Comparison of ENCODE assay signal across 20 cellular contexts in genomic region chr1:236692722-236693121, GRCh38. TPM values are rescaled to one million over a fixed set of nuclear protein-coding genes. Genes with fewer than 3 reads are reported as not detected.
A peak's percentile ranks its signal among the peaks of the same experiment; 100 is the strongest.
DNase-seq lines count a peak whose midpoint lies in the region; ATAC-seq and TF ChIP-seq lines count a peak whose summit lies in the region.
"Had no signal": no experiment of that assay in that cellular context is flagged by ENCODE, and none has a peak within 500 bp of the region (broad histone marks: within the 10 kb centered on the region; RNA-seq: fewer than 3 reads in every experiment).

No MANE protein-coding gene starts in this region.

- H3K27ac ChIP-seq in heart left ventricle (peak overlapping the region in 10 of 12 donors; percentile 25 to 100 (median 98)), dorsolateral prefrontal cortex (peak overlapping the region in 15 of 59 donors; percentile 13 to 84 (median 37)), skeletal muscle tissue (ENCODE audit: low read depth, low read length) (peak overlapping the region; percentile 99)

- peak overlapping the region in 9 of 12 donors; percentile 29 to 87 (median 69) for H3K4me3 ChIP-seq in heart left ventricle
- peak overlapping the region in 2 of 59 donors; percentile 8 to 25 for H3K4me3 ChIP-seq in dorsolateral prefrontal cortex
- peak overlapping the region in 2 of 3 donors; percentile 67 to 68 for H3K4me3 ChIP-seq in skeletal muscle tissue (ENCODE audit: low read length in 3 of 3)

- no peak for ATAC-seq in heart left ventricle
- ATAC-seq in Right ventricle myocardium superior (ENCODE audit: poor library complexity) = no peak
- ATAC-seq: HCT116 had no signal

- peak overlapping the region in 2 of 3 donors; percentile 47 to 81 for H3K9ac ChIP-seq in skeletal muscle tissue (ENCODE audit: low read depth in 1 of 3, low read length in 3 of 3)

- no peaks in the 10 kb centered on the region for H3K36me3 ChIP-seq in heart left ventricle
- peaks cover 0 to 8% (median 0%) of the 10 kb centered on the region in 3 donors for H3K36me3 ChIP-seq in skeletal muscle tissue (ENCODE audit: control insufficient read depth in 3 of 3, insufficient read depth in 3 of 3, low read length in 3 of 3)
- H3K36me3 ChIP-seq: BE2C had no signal

- TF ChIP-seq CTCF in heart left ventricle (IDR thresholded peaks at IDR 0.05) = no peak
- no peak for TF ChIP-seq CTCF in dorsolateral prefrontal cortex (IDR thresholded peaks at IDR 0.05 in 54 of 56, conservative IDR thresholded peaks at IDR 0.05 in 2 of 56; ENCODE audit: low read depth in 1 of 56, partially characterized antibody in 56 of 56)

- H3K9me3 ChIP-seq in heart left ventricle = no peaks in the 10 kb centered on the region
- H3K9me3 ChIP-seq in skeletal muscle tissue (ENCODE audit: control insufficient read depth in 3 of 3, low read length in 3 of 3) = no peaks in the 10 kb centered on the region
- H3K9me3 ChIP-seq: BE2C had no signal

- 50 to 55% (median 53%) methylated on average over 11 of the region's 11 CpGs for WGBS in heart left ventricle, 4 donors

- no peak for TF ChIP-seq POLR2A in heart left ventricle (IDR thresholded peaks at IDR 0.05)

- H3K4me1 ChIP-seq in heart left ventricle = peaks cover 0 to 23% (median 1%) of the 10 kb centered on the region in 12 donors
- peaks cover 24 to 29% (median 26%) of the 10 kb centered on the region in 3 donors for H3K4me1 ChIP-seq in skeletal muscle tissue (ENCODE audit: control insufficient read depth in 3 of 3, insufficient read depth in 3 of 3, low read length in 3 of 3)
- H3K4me1 ChIP-seq: BE2C had no signal

- peaks cover 0 to 17% (median 0%) of the 10 kb centered on the region in 9 donors for H3K27me3 ChIP-seq in heart left ventricle
- H3K27me3 ChIP-seq in dorsolateral prefrontal cortex = peaks cover 0 to 9% (median 0%) of the 10 kb centered on the region in 45 donors
- H3K27me3 ChIP-seq in skeletal muscle tissue (ENCODE audit: control insufficient read depth in 3 of 3, insufficient read depth in 3 of 3, low read length in 3 of 3) = peaks cover 0 to 2% (median 0%) of the 10 kb centered on the region in 3 donors

- DNase-seq in heart left ventricle = no peak
- no peak for DNase-seq in Right ventricle myocardium superior
- peak in 7 of 10 donors; percentile 49 to 73 (median 63) for DNase-seq in dorsolateral prefrontal cortex
- DNase-seq in nucleus accumbens (lab: John Stamatoyannopoulos, UW) = peak in 37 of 56 donors; percentile 12 to 90 (median 53)
- no peak for DNase-seq in retina
- DNase-seq in NK-92 (lab: John Stamatoyannopoulos, UW; ENCODE audit: unreplicated experiment) = no peak
- DNase-seq in mucosa of gallbladder (ENCODE audit: low spot score) = no peak
- DNase-seq: BE2C, COR-L47, DMS79, NCI-H1105, NCI-H146, NCI-H2029, NCI-H2227 treated with DMSO at 0.1 percent for 48 hours, NCI-H510A had no signal

- intact Hi-C loops in heart left ventricle (cut with DNase I) (loop anchor here in 1 of 10 donors (5.0 kb wide), 1 partner anchor 200 kb away; no protein-coding TSS in a partner anchor), Right ventricle myocardium superior (cut with DNase I) (no loop called here), dorsolateral prefrontal cortex (cut with DNase I) (no loop called here)

RNA-seq across cellular contexts. Expression of gene ACTN2, which starts 6.4 kb away (rescaled TPM):
- 1,000 to 10,000 TPM; 1,403 to 4,007 (median 2,928) TPM for total RNA-seq in heart left ventricle
- polyA plus RNA-seq in heart left ventricle = 1,000 to 10,000 TPM; 1,024 to 1,237 TPM
- 1,943 TPM for total RNA-seq in Right ventricle myocardium superior
- 100 to 1,000 TPM in 2 of 120 experiments, 10 to 100 TPM in 118; 29.8 to 112 (median 69.1) TPM for total RNA-seq in dorsolateral prefrontal cortex
- 660 TPM for total RNA-seq in skeletal muscle tissue
- total RNA-seq in mucosa of gallbladder = 5.0 TPM
- total RNA-seq: A172, OCI-LY7 had no signal
- polyA plus RNA-seq: IgD-negative memory B cell had no signal

Comparison
In these comparisons a context has a peak if more than half of its experiments do, and no peak if none do; other contexts are left out.
1. DNase-seq: peak in dorsolateral prefrontal cortex (7 of 10) and nucleus accumbens (37 of 56); none in heart left ventricle (0 of 5), Right ventricle myocardium superior (single experiment), retina (single experiment), NK-92 (single experiment) and mucosa of gallbladder (single experiment).